ENCODE assay signal across 3 cellular contexts in genomic region chr6:44341095-44341890, GRCh38.
A peak's percentile ranks its signal among the peaks of the same experiment; 100 is the strongest.
TF ChIP-seq lines count a peak whose summit lies in the region.

No MANE protein-coding gene starts in this region.

TF ChIP-seq in SK-N-SH, 30 proteins besides CTCF, POLR2A, EP300 and RAD21 (continues in another document):
- no peak for TF ChIP-seq TAF1 (IDR thresholded peaks at IDR 0.05; ENCODE audit: borderline replicate concordance, low read depth, low read length)
- no peak for TF ChIP-seq USF2 (IDR thresholded peaks at IDR 0.05; ENCODE audit: borderline replicate concordance, low read depth, low read length)
- no peak for TF ChIP-seq FOXJ3 (CRISPR knock-in tag; IDR thresholded peaks at IDR 0.05)
- no peak for TF ChIP-seq MAX (IDR thresholded peaks at IDR 0.05; ENCODE audit: low read depth)
- no peak for TF ChIP-seq REST (IDR thresholded peaks at IDR 0.05; ENCODE audit: low read depth, low read length)
- no peak for TF ChIP-seq MEF2A (IDR thresholded peaks at IDR 0.05; ENCODE audit: borderline replicate concordance, low read depth)
- no peak for TF ChIP-seq EZH2phosphoT487 (IDR thresholded peaks at IDR 0.05; ENCODE audit: borderline replicate concordance, low read depth)
- TF ChIP-seq PBX3 (IDR thresholded peaks at IDR 0.05): no peak
- TF ChIP-seq USF1 (IDR thresholded peaks at IDR 0.05; ENCODE audit: borderline replicate concordance, low read depth): no peak
- TF ChIP-seq TEAD4 (IDR thresholded peaks at IDR 0.05; ENCODE audit: borderline replicate concordance, insufficient read depth): no peak
- TF ChIP-seq YY1 (IDR thresholded peaks at IDR 0.05; ENCODE audit: low read depth): no peak
- TF ChIP-seq RFX5 (IDR thresholded peaks at IDR 0.05; ENCODE audit: low read length): no peak
- TF ChIP-seq GATA2 (CRISPR knock-in tag; IDR thresholded peaks at IDR 0.05): no peak

TF ChIP-seq in SK-N-SH treated with all-trans-retinoic acid at 6 μM for 48 hours, 23 proteins besides CTCF, POLR2A, EP300 and RAD21:
- TF ChIP-seq ZFP30 (CRISPR knock-in tag; IDR thresholded peaks at IDR 0.05) (no peak), BACH2 (CRISPR knock-in tag; IDR thresholded peaks at IDR 0.05; ENCODE audit: borderline replicate concordance) (no peak), ZFP3 (CRISPR knock-in tag; IDR thresholded peaks at IDR 0.05) (no peak), PPARA (CRISPR knock-in tag; IDR thresholded peaks at IDR 0.05; ENCODE audit: borderline replicate concordance) (no peak), TCF4 (CRISPR knock-in tag; IDR thresholded peaks at IDR 0.05; ENCODE audit: borderline replicate concordance) (no peak), ZNF565 (CRISPR knock-in tag; conservative IDR thresholded peaks at IDR 0.05; ENCODE audit: low read depth) (no peak), CREB5 (CRISPR knock-in tag; IDR thresholded peaks at IDR 0.05; ENCODE audit: low read depth) (no peak), ZC3H10 (CRISPR knock-in tag; IDR thresholded peaks at IDR 0.05) (no peak), CSDC2 (CRISPR knock-in tag; IDR thresholded peaks at IDR 0.05) (no peak), SNAI2 (CRISPR knock-in tag; IDR thresholded peaks at IDR 0.05) (no peak), GLIS3 (CRISPR knock-in tag; IDR thresholded peaks at IDR 0.05) (no peak), CSRNP3 (CRISPR knock-in tag; IDR thresholded peaks at IDR 0.05) (no peak), OSR1 (CRISPR knock-in tag; IDR thresholded peaks at IDR 0.05) (no peak)

TF ChIP-seq in K562, 482 proteins besides CTCF, POLR2A, EP300 and RAD21:
- TF ChIP-seq NR2C2 (CRISPR knock-in tag; IDR thresholded peaks at IDR 0.05) (no peak), NR2C2 (tag; IDR thresholded peaks at IDR 0.05) (no peak; the same call in 1 of the 2 replicates), ZNF512 (tag; IDR thresholded peaks at IDR 0.05) (no peak), DACH1 (IDR thresholded peaks at IDR 0.05; ENCODE audit: partially characterized antibody) (peak; percentile 95), ESRRB (CRISPR knock-in tag; IDR thresholded peaks at IDR 0.05; ENCODE audit: borderline replicate concordance) (no peak), GTF2B (IDR thresholded peaks at IDR 0.05; ENCODE audit: extremely low read depth, insufficient read length) (no peak), MEIS2 (IDR thresholded peaks at IDR 0.05; ENCODE audit: partially characterized antibody) (peak; percentile 77), CREB3L1 (IDR thresholded peaks at IDR 0.05; ENCODE audit: borderline replicate concordance, low read depth) (no peak), NCOA4 (IDR thresholded peaks at IDR 0.05; ENCODE audit: partially characterized antibody) (no peak), ZNF583 (CRISPR knock-in tag; IDR thresholded peaks at IDR 0.05) (no peak), SMC3 (conservative IDR thresholded peaks at IDR 0.05; ENCODE audit: insufficient read depth, low read depth, low read length) (no peak), MXI1 (IDR thresholded peaks at IDR 0.05; ENCODE audit: low read depth, low read length) (no peak), MAX (CRISPR knock-in tag; IDR thresholded peaks at IDR 0.05) (peak; percentile 40; the same call in 1 of the 2 replicates), BRD4 (IDR thresholded peaks at IDR 0.05) (no peak), RBM34 (IDR thresholded peaks at IDR 0.05; ENCODE audit: borderline replicate concordance, insufficient read depth, low read length) (no peak), NFIC (IDR thresholded peaks at IDR 0.05) (no peak), ZNF395 (CRISPR knock-in tag; IDR thresholded peaks at IDR 0.05) (no peak), ZBTB7A (IDR thresholded peaks at IDR 0.05; ENCODE audit: borderline replicate concordance, control insufficient read depth, low read depth, low read length) (0 out of 2 replicates have a peak, but pooled peaks have one; percentile 27), NONO (IDR thresholded peaks at IDR 0.05; ENCODE audit: low read depth in 2 of 2, low read length in 1 of 2) (no peak), CHD7 (IDR thresholded peaks at IDR 0.05; ENCODE audit: low read depth, low read length) (no peak), IRF1 (CRISPR knock-in tag; IDR thresholded peaks at IDR 0.05; ENCODE audit: borderline replicate concordance) (no peak), TRIM25 (IDR thresholded peaks at IDR 0.05; ENCODE audit: borderline replicate concordance) (no peak), HMGN3 (IDR thresholded peaks at IDR 0.05; ENCODE audit: borderline replicate concordance, extremely low read depth, insufficient read length, low read depth, low read length) (no peak)
